Comparison of ENCODE assay signal across 17 cellular contexts in genomic region chrX:112163916-112164315, GRCh38.
"Had no signal": no experiment of that assay in that cellular context is flagged by ENCODE, and none has a peak within 500 bp of the region (broad histone marks: within the 10 kb centered on the region; RNA-seq: fewer than 3 reads in every experiment).

No MANE protein-coding gene starts in this region.

- H3K4me1 ChIP-seq: adrenal gland, ascending aorta, heart right ventricle, parathyroid adenoma, tibial artery had no signal

- FAIRE-seq: keratinocyte had no signal

- H3K9me3 ChIP-seq: adrenal gland, ascending aorta, heart right ventricle, tibial artery had no signal

- H3K27me3 ChIP-seq: ascending aorta, tibial artery had no signal

- H2AFZ ChIP-seq: parathyroid adenoma had no signal

- H3K4me3 ChIP-seq: adrenal gland, ascending aorta, heart right ventricle, tibial artery had no signal

- ATAC-seq: activated CD4-positive, CD25-positive, alpha-beta regulatory T cell treated with anti-CD3 and anti-CD28 coated beads, Interleukin-2, amount 50 U/mL, for 24 hours; activated naive CD4-positive, alpha-beta T cell treated with anti-CD3 and anti-CD28 coated beads, Interleukin-2, amount 50 U/mL, for 72 hours; activated T-helper 17 cell treated with anti-CD3 and anti-CD28 coated beads, Interleukin-2, amount 50 U/mL, for 72 hours; heart right ventricle; left colon; right cardiac atrium had no signal

- H3K36me3 ChIP-seq: adrenal gland, ascending aorta, heart right ventricle, tibial artery had no signal

- H3K27ac ChIP-seq: adrenal gland, ascending aorta, epithelial cell of prostate, heart right ventricle, parathyroid adenoma, tibial artery, VCaP had no signal

- H3K79me2 ChIP-seq: parathyroid adenoma had no signal

- H3K9ac ChIP-seq: parathyroid adenoma had no signal

- DNase-seq: activated CD4-positive, alpha-beta T cell treated with anti-CD3 and anti-CD28 coated beads, Interleukin-2, amount 50 U/mL, for 1 hour; activated T-cell treated with anti-CD3 and anti-CD28 coated beads, Interleukin-2, amount 50 U/mL, for 1 hour; adrenal gland; heart right ventricle; left colon; right cardiac atrium; stimulated activated CD4-positive, alpha-beta T cell treated with anti-CD3 and anti-CD28 coated beads, Interleukin-12 subunit alpha, Interleukin-12 subunit beta, amount 100 ng/mL, for 4 hours; stimulated activated CD4-positive, alpha-beta T cell treated with anti-CD3 and anti-CD28 coated beads, Interleukin-1b, Interleukin-23, amount 100 ng/mL, for 48 hours; tibial artery had no signal
